8 cellular contexts compared by ENCODE assay signal in the genomic region with DNA sequence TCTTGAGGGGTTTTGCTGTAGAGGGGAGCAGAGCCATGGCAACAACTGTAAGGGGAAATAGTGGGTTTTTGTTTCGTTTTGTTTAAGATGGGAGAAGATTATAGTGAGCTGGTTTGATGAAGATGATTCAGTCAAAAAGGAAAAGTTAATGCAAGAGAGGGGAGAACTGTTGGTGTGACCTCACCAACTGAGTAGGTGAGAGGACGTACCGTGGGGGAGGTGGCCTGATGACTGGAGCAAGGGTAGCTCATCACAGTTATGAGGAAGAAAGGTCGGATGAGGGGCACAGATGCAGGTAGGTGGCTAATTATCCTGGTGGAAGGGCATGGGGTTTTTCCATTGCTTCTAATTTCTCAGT. TPM values are rescaled to one million over a fixed set of nuclear protein-coding genes. Genes with fewer than 3 reads are reported as not detected.
A peak's percentile ranks its signal among the peaks of the same experiment; 100 is the strongest.
DNase-seq lines count a peak whose midpoint lies in the region; ATAC-seq, FAIRE-seq and TF ChIP-seq lines count a peak whose summit lies in the region.

No MANE protein-coding gene starts in this region.

- H3K27ac Mint-ChIP-seq in natural killer cell: no peak overlapping the region
- no peak overlapping the region for H3K27ac Mint-ChIP-seq in nephron progenitor cell

- no peaks in the 10 kb centered on the region for H3K9me3 Mint-ChIP-seq in natural killer cell
- H3K9me3 Mint-ChIP-seq in nephron progenitor cell: no peaks in the 10 kb centered on the region

- H3K36me3 ChIP-seq in H7 (replicated peaks; ENCODE audit: control insufficient read depth, insufficient read depth, low read length): no peaks in the 10 kb centered on the region

- H3K27me3 Mint-ChIP-seq in natural killer cell (ENCODE audit: low read depth in 2 of 2) (no peaks in the 10 kb centered on the region), nephron progenitor cell (ENCODE audit: low read depth, poor library complexity) (peaks cover 2% of the 10 kb centered on the region)

- TF ChIP-seq CTCF in natural killer cell (IDR thresholded peaks at IDR 0.05) (no peak), nephron progenitor cell (IDR thresholded peaks at IDR 0.05) (no peak)

- H3K4me1 Mint-ChIP-seq in natural killer cell (peaks cover 49 to 59% of the 10 kb centered on the region in 2 donors), nephron progenitor cell (peaks cover 35% of the 10 kb centered on the region)

- no peak overlapping the region for H3K4me3 Mint-ChIP-seq in natural killer cell
- no peak overlapping the region for H3K4me3 Mint-ChIP-seq in nephron progenitor cell

- DNase-seq in activated CD4-positive, alpha-beta T cell treated with anti-CD3 and anti-CD28 coated beads, Interleukin-2, amount 50 U/mL, for 4 hours: peak; percentile 56 to 65
- DNase-seq in natural killer cell: no peak
- no peak for DNase-seq in mesenteric fat pad (ENCODE audit: low spot score)
- no peak for DNase-seq in nephron progenitor cell
- no peak for DNase-seq in H7
- DNase-seq in urothelium cell line (ENCODE audit: low spot score): no peak

- H3K27me3 ChIP-seq in H7 (ENCODE audit: control insufficient read depth, insufficient read depth, low read length): no peaks in the 10 kb centered on the region

- no peak for FAIRE-seq in urothelium cell line (lab: Jason Lieb, UNC)

- no peak overlapping the region for H3K4me3 ChIP-seq in H7 (ENCODE audit: insufficient read depth, low read depth, low read length)

- peak; percentile 33 for ATAC-seq in GM18511 (IDR thresholded peaks at IDR 0.05; ENCODE audit: unreplicated experiment)
- peak; percentile 17 for ATAC-seq in HG03060 (IDR thresholded peaks at IDR 0.05; ENCODE audit: low read depth, unreplicated experiment)
- peak; percentile 45 to 79 (median 55) for ATAC-seq in natural killer cell

- intact Hi-C loops in natural killer cell (cut with micrococcal nuclease): loop anchor here (1.0 kb wide), 1 partner anchor 10 kb away; no protein-coding TSS in a partner anchor

- H3K36me3 Mint-ChIP-seq in natural killer cell (no peaks in the 10 kb centered on the region), nephron progenitor cell (ENCODE audit: low read depth) (no peaks in the 10 kb centered on the region)

RNA-seq across cellular contexts. Expression of a gene that starts 10.7 kb away (rescaled TPM):
- 10 to 100 TPM; 34.0 to 52.8 (median 38.3) TPM for total RNA-seq in natural killer cell
- 71.6 TPM for total RNA-seq in mesenteric fat pad
- 57.3 and 90.7 TPM in 2 replicates for total RNA-seq in H7 (2014; rRNA removed; shearing (Covaris generic))

Comparison
In these comparisons a context has a peak if more than half of its experiments do, and no peak if none do; other contexts are left out.
1. DNase-seq: peak in activated CD4-positive, alpha-beta T cell treated with anti-CD3 and anti-CD28 coated beads, Interleukin-2, amount 50 U/mL, for 4 hours (2 of 2); none in natural killer cell (single experiment), mesenteric fat pad (single experiment), nephron progenitor cell (single experiment), H7 (single experiment) and urothelium cell line (single experiment).
2. Peak in every context shown above with its lines, with median percentiles within 50 percentile points of each other: ATAC-seq.